In genomic region chr1:9996624-9997582, GRCh38 we compare ENCODE assay signal across 8 cellular contexts. TPM values are rescaled to one million over a fixed set of nuclear protein-coding genes. Genes with fewer than 3 reads are reported as not detected.
DNase-seq lines count a peak whose midpoint lies in the region; ATAC-seq and TF ChIP-seq lines count a peak whose summit lies in the region.

Gene RBP7 (plus strand): TSS chr1:9997228. CDS start chr1:9997259, 31 bp downstream.

- peak; percentile 56 for ATAC-seq in left lung
- no peak for ATAC-seq in GM21528 (IDR thresholded peaks at IDR 0.05; ENCODE audit: low FRiP score, unreplicated experiment)
- no peak for ATAC-seq in GM18867 (IDR thresholded peaks at IDR 0.05; ENCODE audit: unreplicated experiment)

- no peaks in the 10 kb centered on the region for H3F3A ChIP-seq in PC-9 (ENCODE audit: insufficient read depth, low read depth)

- no peaks in the 10 kb centered on the region for H4K20me1 ChIP-seq in PC-9 (ENCODE audit: insufficient read depth)

- H3K36me3 Mint-ChIP-seq in chondrocyte (ENCODE audit: low read depth): no peaks in the 10 kb centered on the region

- H3K36me3 ChIP-seq in PC-9 (ENCODE audit: low read depth) (no peaks in the 10 kb centered on the region), left lung (no peaks in the 10 kb centered on the region), stomach smooth muscle (ENCODE audit: control insufficient read depth in 2 of 2, insufficient read depth in 2 of 2, low read length in 2 of 2) (no peaks in the 10 kb centered on the region)

- peak within 1 kb of the TSS; percentile 65 for H3K4me3 Mint-ChIP-seq in chondrocyte (ENCODE audit: unreplicated experiment)

- CTCF ChIA-PET in PC-9 (lab: Charles Lee): no interaction called here

- no peak for DNase-seq in GM12864 (ENCODE audit: low read depth)
- peak in 1 of 2 experiments; percentile 6 for DNase-seq in PC-9
- DNase-seq in chondrocyte (ENCODE audit: low spot score): peak; percentile 86
- DNase-seq in left lung: peak; percentile 45 to 91
- DNase-seq in inferior parietal cortex (ENCODE audit: extremely low spot score): no peak

- BruUV-seq in PC-9 (replicated peaks; lab: Mats Ljungman, UMichigan): no TSS peak

- H3K9me3 ChIP-seq in PC-9 (ENCODE audit: insufficient read depth, low read depth) (no peaks in the 10 kb centered on the region), left lung (no peaks in the 10 kb centered on the region), stomach smooth muscle (ENCODE audit: control insufficient read depth in 2 of 2, low read length in 2 of 2) (no peaks in the 10 kb centered on the region)

- peaks cover 8% of the 10 kb centered on the region for H3K4me1 Mint-ChIP-seq in chondrocyte (ENCODE audit: low read depth)

- H2AFZ ChIP-seq in PC-9: peak within 1 kb of the TSS; percentile 70; the same call in 1 of the 2 replicates

- TF ChIP-seq CTCF in GM12864 (IDR thresholded peaks at IDR 0.05; ENCODE audit: low read depth, low read length, missing control alignments): no peak
- TF ChIP-seq CTCF in PC-9 (conservative IDR thresholded peaks at IDR 0.05): no peak
- peak; percentile 10 for TF ChIP-seq CTCF in chondrocyte (IDR thresholded peaks at IDR 0.05)
- TF ChIP-seq CTCF in left lung (IDR thresholded peaks at IDR 0.05): no peak

- H3K9me2 ChIP-seq in PC-9 (ENCODE audit: insufficient read depth): no peaks in the 10 kb centered on the region

- intact Hi-C loops in PC-9 (cut with micrococcal nuclease; ENCODE audit: unreplicated experiment): no loop called here
- intact Hi-C loops in left lung (cut with DNase I): no loop called here

- no peaks in the 10 kb centered on the region for H3K27me3 ChIP-seq in PC-9 (ENCODE audit: insufficient read depth, low read depth)
- peaks cover 33 to 97% of the 10 kb centered on the region in 2 donors for H3K27me3 ChIP-seq in left lung
- peaks cover 0 to 13% of the 10 kb centered on the region in 2 donors for H3K27me3 ChIP-seq in stomach smooth muscle (ENCODE audit: control insufficient read depth in 1 of 2, insufficient read depth in 2 of 2, low read length in 2 of 2)

- H3K27ac ChIP-seq in PC-9 (no peak within 1 kb of the TSS), left lung (no peak within 1 kb of the TSS), stomach smooth muscle (ENCODE audit: low read length) (no peak within 1 kb of the TSS)

- POLR2A ChIA-PET in PC-9 (lab: Charles Lee; ENCODE audit: unreplicated experiment): no interaction called here

- no peaks in the 10 kb centered on the region for H3K9me3 Mint-ChIP-seq in chondrocyte (ENCODE audit: low read depth)

- H3K79me2 ChIP-seq in PC-9 (ENCODE audit: low read depth): no peaks in the 10 kb centered on the region

- H3K9ac ChIP-seq in stomach smooth muscle (ENCODE audit: low read length in 2 of 2): no peak within 1 kb of the TSS

- H3K4me2 ChIP-seq in PC-9: peak within 1 kb of the TSS; percentile 59

- H3K27me3 Mint-ChIP-seq in chondrocyte (ENCODE audit: low read depth): peaks cover 12% of the 10 kb centered on the region

- H3K4me3 ChIP-seq in GM12864 (ENCODE audit: low read depth, low read length): peak within 1 kb of the TSS; percentile 33
- peak within 1 kb of the TSS; percentile 27; the same call in 1 of the 2 replicates for H3K4me3 ChIP-seq in PC-9
- H3K4me3 ChIP-seq in left lung: peak within 1 kb of the TSS; percentile 18 to 49
- peak within 1 kb of the TSS; percentile 35 to 69 for H3K4me3 ChIP-seq in stomach smooth muscle (ENCODE audit: low read length in 2 of 2)

- H3K4me1 ChIP-seq in PC-9 (replicated peaks; ENCODE audit: insufficient read depth): no peaks in the 10 kb centered on the region
- H3K4me1 ChIP-seq in left lung: peaks cover 4 to 33% of the 10 kb centered on the region in 2 donors
- peaks cover 6% of the 10 kb centered on the region for H3K4me1 ChIP-seq in stomach smooth muscle (ENCODE audit: control insufficient read depth, insufficient read depth, low read length)

- no peak within 1 kb of the TSS for H3K27ac Mint-ChIP-seq in chondrocyte (ENCODE audit: unreplicated experiment)

RNA-seq across cellular contexts. Expression of gene RBP7, which starts in this region (rescaled TPM):
- total RNA-seq in PC-9 (2021) (0.61 and 1.8 TPM in 2 replicates), chondrocyte (0.47 TPM in 1 of 3 replicates, not detected in the others), left lung (1 to 10 TPM; 2.0 to 4.6 TPM)

Comparison
In these comparisons a context has a peak if more than half of its experiments do, and no peak if none do; other contexts are left out.
1. Peak in DNase-seq in chondrocyte; RNA of the gene not detected or under 1 TPM.
2. DNase-seq: peak in left lung (2 of 2); none in GM12864 (single experiment) and inferior parietal cortex (single experiment).
3. Peak in every context shown above with its lines, with median percentiles within 50 percentile points of each other: H3K4me3 ChIP-seq.